ENCODE assay signal across 29 cellular contexts in the genomic region with DNA sequence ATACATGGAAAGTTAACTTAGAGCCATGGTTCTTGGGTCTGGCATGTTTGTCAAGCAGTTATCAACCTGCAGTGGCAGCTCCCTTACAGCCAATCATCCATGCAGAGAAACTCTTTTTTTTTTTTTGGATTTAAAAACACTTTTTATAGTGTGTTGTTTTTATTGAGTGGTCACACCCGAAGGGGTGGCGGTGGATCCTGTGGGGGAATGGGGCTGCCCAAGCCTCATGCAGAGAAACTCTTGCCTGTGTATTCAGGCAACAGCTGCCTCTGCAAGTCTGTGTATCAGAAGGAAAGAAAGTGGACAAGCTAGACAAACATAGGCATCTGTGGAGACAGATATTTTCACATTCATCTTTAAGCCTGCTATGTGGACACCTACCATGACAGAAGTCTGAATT.
"Had no signal": no experiment of that assay in that cellular context is flagged by ENCODE, and none has a peak within 500 bp of the region (broad histone marks: within the 10 kb centered on the region; RNA-seq: fewer than 3 reads in every experiment).

No MANE protein-coding gene starts in this region.

- H3K27ac ChIP-seq: adrenal gland, body of pancreas, esophagus muscularis mucosa, foreskin keratinocyte, gastrocnemius medialis had no signal

- H3K4me3 ChIP-seq: adrenal gland, body of pancreas, esophagus muscularis mucosa, gastrocnemius medialis had no signal

- H3K27me3 ChIP-seq: adrenal gland, body of pancreas, esophagus muscularis mucosa, foreskin keratinocyte, gastrocnemius medialis had no signal

- ATAC-seq: activated CD4-positive, alpha-beta T cell treated with anti-CD3 and anti-CD28 coated beads for 36 hours; activated CD8-positive, alpha-beta memory T cell treated with anti-CD3 and anti-CD28 coated beads, Interleukin-2, amount 10 ng/mL, durations not matched to agents 7 days and 5 days; activated CD8-positive, alpha-beta T cell treated with anti-CD3 and anti-CD28 coated beads, Interleukin-2, amount 10 ng/mL, durations not matched to agents 7 days and 5 days; activated naive CD8-positive, alpha-beta T cell treated with anti-CD3 and anti-CD28 coated beads, Interleukin-2, amount 50 U/mL, for 24 hours; body of pancreas; effector memory CD8-positive, alpha-beta T cell; foreskin keratinocyte; gastrocnemius medialis had no signal

- FAIRE-seq: colon had no signal

- DNase-seq: activated CD4-positive, alpha-beta memory T cell treated with anti-CD3 and anti-CD28 coated beads for 36 hours; activated CD4-positive, alpha-beta T cell treated with anti-CD3 and anti-CD28 coated beads for 36 hours; activated CD4-positive, alpha-beta T cell treated with anti-CD3 and anti-CD28 coated beads, Interleukin-2, amount 10 ng/mL, durations not matched to agents 24 days and 14 days; activated CD4-positive, CD25-positive, alpha-beta regulatory T cell; activated CD4-positive, CD25-positive, alpha-beta regulatory T cell treated with anti-CD3 and anti-CD28 coated beads, Interleukin-2, amount 50 U/mL, for 72 hours; activated CD8-positive, alpha-beta memory T cell treated with anti-CD3 and anti-CD28 coated beads, Interleukin-2, amount 10 ng/mL, durations not matched to agents 7 days and 5 days; activated CD8-positive, alpha-beta memory T cell treated with anti-CD3 and anti-CD28 coated beads, Interleukin-2, amount 50 U/mL, for 4 hours; activated CD8-positive, alpha-beta T cell treated with anti-CD3 and anti-CD28 coated beads, Interleukin-2, amount 10 ng/mL, durations not matched to agents 7 days and 5 days; activated effector memory CD4-positive, alpha-beta T cell treated with anti-CD3 and anti-CD28 coated beads, Interleukin-2, amount 50 U/mL, for 16 hours; activated naive CD4-positive, alpha-beta T cell treated with anti-CD3 and anti-CD28 coated beads for 36 hours; activated naive CD8-positive, alpha-beta T cell treated with anti-CD3 and anti-CD28 coated beads for 36 hours; activated naive CD8-positive, alpha-beta T cell treated with anti-CD3 and anti-CD28 coated beads, Interleukin-2, amount 50 U/mL, for 24 hours; activated T-cell treated with anti-CD3 and anti-CD28 coated beads, Interleukin-2, amount 50 U/mL, for 1 hour; activated T-cell treated with anti-CD3 and anti-CD28 coated beads, Interleukin-2, amount 50 U/mL, for 48 hours; adrenal gland; amygdala; aorta; body of pancreas; caudate nucleus; cortex of kidney; dermis blood vessel endothelial cell; effector CD4-positive, alpha-beta T cell; effector memory CD8-positive, alpha-beta T cell; erythroblast; foreskin keratinocyte; gastrocnemius medialis; T-helper 2 cell had no signal

- H3K9me3 ChIP-seq: adrenal gland, body of pancreas, esophagus muscularis mucosa, gastrocnemius medialis had no signal

- H3K36me3 ChIP-seq: adrenal gland, esophagus muscularis mucosa, gastrocnemius medialis had no signal
